Comparison of ENCODE assay signal across 10 cellular contexts in the genomic region with DNA sequence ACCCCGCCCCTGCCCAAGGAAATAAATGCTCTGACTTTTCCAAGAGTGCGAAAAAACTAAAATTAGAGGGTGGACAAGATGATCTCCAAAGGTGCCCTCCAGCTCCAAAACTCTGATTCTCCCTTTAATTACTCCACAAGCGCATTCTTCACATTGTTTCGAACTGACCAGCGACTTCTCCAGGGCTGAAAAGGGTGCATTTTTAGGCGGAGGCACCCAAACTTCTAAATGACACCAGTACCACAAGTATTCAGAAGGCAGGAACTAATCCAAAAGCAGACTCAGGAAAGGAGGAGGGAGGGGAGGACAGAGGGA. TPM values are rescaled to one million over a fixed set of nuclear protein-coding genes. Genes with fewer than 3 reads are reported as not detected.
A peak's percentile ranks its signal among the peaks of the same experiment; 100 is the strongest.
DNase-seq lines count a peak whose midpoint lies in the region; ATAC-seq and TF ChIP-seq lines count a peak whose summit lies in the region.
"Had no signal": no experiment of that assay in that cellular context is flagged by ENCODE, and none has a peak within 500 bp of the region (broad histone marks: within the 10 kb centered on the region; RNA-seq: fewer than 3 reads in every experiment).

No MANE protein-coding gene starts in this region.

- no peak overlapping the region for H2AK5ac ChIP-seq in mesenchymal stem cell (ENCODE audit: low read length, severe bottlenecking)

- 66 to 72% methylated on average over 6 of the region's 6 CpGs for WGBS in heart right ventricle, 2 donors
- 34 to 47% methylated on average over 6 of the region's 6 CpGs for WGBS in body of pancreas, 2 donors
- 19% methylated on average over 5 of the region's 6 CpGs for WGBS in mesenchymal stem cell

- TF ChIP-seq CTCF in heart right ventricle (IDR thresholded peaks at IDR 0.05) (no peak), body of pancreas (IDR thresholded peaks at IDR 0.05) (no peak), uterus (IDR thresholded peaks at IDR 0.05) (no peak)

- intact Hi-C loops in heart right ventricle (cut with DNase I) = loop anchor here in 8 of 10 donors (5.0 to 10.0 kb wide), 7 partner anchors 60 to 545 kb away; no protein-coding TSS in a partner anchor
- intact Hi-C loops in Right ventricle myocardium inferior (cut with DNase I) = loop anchor here (5.0 kb wide), 2 partner anchors 110 to 215 kb away; no protein-coding TSS in a partner anchor
- intact Hi-C loops in body of pancreas (cut with DNase I) = no loop called here
- intact Hi-C loops in uterus (cut with DNase I; ENCODE audit: low total_unique reads) = no loop called here

- H2BK120ac ChIP-seq in mesenchymal stem cell (ENCODE audit: low read depth, low read length) = peak overlapping the region; percentile 97

- H3K27ac ChIP-seq in heart right ventricle (peak overlapping the region; percentile 77 to 96 (median 92)), body of pancreas (peak overlapping the region; percentile 90 to 97 (median 96)), mesenchymal stem cell (ENCODE audit: low read length, poor library complexity, severe bottlenecking) (peak overlapping the region; percentile 13), uterus (peak overlapping the region; percentile 99)

- H3K36me3 ChIP-seq in heart right ventricle (no peaks in the 10 kb centered on the region), body of pancreas (replicated peaks in 1 of 2; ENCODE audit: insufficient read depth in 1 of 2, low read depth in 2 of 2) (no peaks in the 10 kb centered on the region), mesenchymal stem cell (ENCODE audit: control insufficient read depth in 1 of 2, insufficient read depth in 2 of 2, low read depth in 1 of 2, low read length in 2 of 2) (no peaks in the 10 kb centered on the region), uterus (no peaks in the 10 kb centered on the region)

- H3K23ac ChIP-seq in mesenchymal stem cell (ENCODE audit: low read length in 2 of 2) = no peak overlapping the region

- ATAC-seq in heart right ventricle = no peak
- no peak for ATAC-seq in Right ventricle myocardium inferior
- ATAC-seq in body of pancreas = no peak
- no peak for ATAC-seq in GM18858 (IDR thresholded peaks at IDR 0.05; ENCODE audit: unreplicated experiment)
- ATAC-seq in HG03460 (IDR thresholded peaks at IDR 0.05; ENCODE audit: unreplicated experiment) = no peak

- peak overlapping the region; percentile 55 for H2AFZ ChIP-seq in mesenchymal stem cell (ENCODE audit: low read depth, low read length)

- H2BK15ac ChIP-seq in mesenchymal stem cell (ENCODE audit: low read depth, poor library complexity, severe bottlenecking) = no peak overlapping the region

- peak overlapping the region; percentile 81 for H3K9ac ChIP-seq in mesenchymal stem cell (ENCODE audit: low read length)

- H3K79me1 ChIP-seq in mesenchymal stem cell (replicated peaks; ENCODE audit: low read length, poor library complexity, severe bottlenecking) = peaks cover 23% of the 10 kb centered on the region

- H3K4me2 ChIP-seq in mesenchymal stem cell (ENCODE audit: low read length, poor library complexity, severe bottlenecking) = peak overlapping the region; percentile 94

- H3K4ac ChIP-seq in mesenchymal stem cell (ENCODE audit: low read depth in 1 of 2, low read length in 2 of 2) = peak overlapping the region; percentile 34 to 85

- peak overlapping the region; percentile 96 to 97 for H3K18ac ChIP-seq in mesenchymal stem cell (ENCODE audit: low read depth in 1 of 2, low read length in 2 of 2)

- H3K14ac ChIP-seq in mesenchymal stem cell (ENCODE audit: low read length in 2 of 2) = no peak overlapping the region

- no peak overlapping the region for H4K91ac ChIP-seq in mesenchymal stem cell (ENCODE audit: low read length)

- no peak for DNase-seq in heart right ventricle
- no peak for DNase-seq in Right ventricle myocardium inferior (ENCODE audit: missing footprints)
- no peak for DNase-seq in body of pancreas
- no peak for DNase-seq in mesenchymal stem cell
- no peak for DNase-seq in uterus
- no peak for DNase-seq in stimulated activated CD4-positive, alpha-beta T cell treated with anti-CD3 and anti-CD28 coated beads, Interleukin-4, amount 100 ng/mL, for 4 hours
- DNase-seq: DMS79; effector memory CD4-positive, alpha-beta T cell had no signal

- no peak overlapping the region for H2BK5ac ChIP-seq in mesenchymal stem cell (ENCODE audit: low read depth, low read length, poor library complexity, severe bottlenecking)

- TF ChIP-seq POLR2A in body of pancreas (IDR thresholded peaks at IDR 0.05) = no peak
- no peak for TF ChIP-seq POLR2A in uterus (IDR thresholded peaks at IDR 0.05)

- H4K8ac ChIP-seq in mesenchymal stem cell (ENCODE audit: low read length) = peak overlapping the region; percentile 97

- H3K27me3 ChIP-seq in heart right ventricle (peaks cover 0 to 15% (median 0%) of the 10 kb centered on the region in 7 donors), body of pancreas (no peaks in the 10 kb centered on the region), mesenchymal stem cell (ENCODE audit: control insufficient read depth in 1 of 2, insufficient read depth in 1 of 2, low read length in 2 of 2) (no peaks in the 10 kb centered on the region), uterus (no peaks in the 10 kb centered on the region)

- H3K4me1 ChIP-seq in heart right ventricle (peaks cover 22 to 89% (median 67%) of the 10 kb centered on the region in 9 donors), body of pancreas (peaks cover 70% of the 10 kb centered on the region), mesenchymal stem cell (ENCODE audit: control insufficient read depth, insufficient read depth, low read depth, low read length) (peaks cover 16% of the 10 kb centered on the region), uterus (peaks cover 6 to 20% of the 10 kb centered on the region in 2 donors)

- H3K4me3 ChIP-seq in heart right ventricle (peak overlapping the region in 9 of 10 donors; percentile 67 to 94 (median 82)), body of pancreas (peak overlapping the region in 1 of 2 donors; percentile 45), mesenchymal stem cell (ENCODE audit: insufficient read depth in 1 of 2, low read depth in 1 of 2, low read length in 2 of 2) (peak overlapping the region in 1 of 2 experiments; percentile 88), uterus (peak overlapping the region; percentile 76 to 92)

- H3K9me3 ChIP-seq in heart right ventricle (no peaks in the 10 kb centered on the region), body of pancreas (no peaks in the 10 kb centered on the region), mesenchymal stem cell (ENCODE audit: control insufficient read depth, low read length) (no peaks in the 10 kb centered on the region), uterus (no peaks in the 10 kb centered on the region)

- peak overlapping the region; percentile 44 to 89 for H2BK12ac ChIP-seq in mesenchymal stem cell (ENCODE audit: low read length in 2 of 2)

RNA-seq across cellular contexts. Expression of gene ZFHX3, which starts 0.8 kb away (rescaled TPM):
- total RNA-seq in heart right ventricle (10 to 100 TPM in 6 of 10 donors, 1 to 10 TPM in 4; 7.9 to 15.2 (median 11.7) TPM), Right ventricle myocardium inferior (8.4 TPM), body of pancreas (10 to 100 TPM; 22.4 to 24.6 TPM), uterus (10 to 100 TPM in 3 of 4 donors, 1 to 10 TPM in 1; 9.1 to 34.0 (median 12.0) TPM)
- 1 to 10 TPM; 1.6 to 4.0 TPM for polyA plus RNA-seq in heart right ventricle
- 5.1 TPM for polyA plus RNA-seq in mesenchymal stem cell (2013, experiment 1 of 2)
- 4.5 TPM for polyA plus RNA-seq in mesenchymal stem cell (2013, experiment 2 of 2)

Comparison
In these comparisons a context has a peak if more than half of its experiments do, and no peak if none do; other contexts are left out.
1. H3K27ac ChIP-seq: peak in every context shown above with its lines; median percentile 99 in uterus; 96 in body of pancreas; 92 in heart right ventricle; 13 in mesenchymal stem cell.
2. intact Hi-C loops: an anchor here in heart right ventricle (5.0 to 10.0 kb wide) and Right ventricle myocardium inferior (5.0 kb wide); none called in body of pancreas and uterus.